ENCODE assay signal across 1 cellular context in genomic region chr1:107047602-107048001, GRCh38.
TF ChIP-seq lines count a peak whose summit lies in the region.

No MANE protein-coding gene starts in this region.

TF ChIP-seq in Ishikawa, 13 proteins besides CTCF, POLR2A, EP300 and RAD21 (continued from another document):
- TF ChIP-seq USF1 (IDR thresholded peaks at IDR 0.05) (no peak), EGR1 (IDR thresholded peaks at IDR 0.05) (no peak), TAF1 (IDR thresholded peaks at IDR 0.05; ENCODE audit: low read depth) (no peak), FOXM1 (IDR thresholded peaks at IDR 0.05; ENCODE audit: borderline replicate concordance, low read depth) (no peak), REST (IDR thresholded peaks at IDR 0.05; ENCODE audit: low read depth) (no peak)
